ENCODE assay signal across 1 cellular context in genomic region chr15:71749500-71749899, GRCh38.
A peak's percentile ranks its signal among the peaks of the same experiment; 100 is the strongest.
TF ChIP-seq lines count a peak whose summit lies in the region.

No MANE protein-coding gene starts in this region.

TF ChIP-seq in HEK293, 187 proteins besides CTCF, POLR2A, EP300 and RAD21 (continued from another document):
- peak; percentile 72 for TF ChIP-seq ZNF518A (tag by site-specific recombination; conservative IDR thresholded peaks at IDR 0.05; ENCODE audit: low read depth)
- TF ChIP-seq ZNF133 (tag by site-specific recombination; IDR thresholded peaks at IDR 0.05), result no peak
- TF ChIP-seq TRIM28 (IDR thresholded peaks at IDR 0.05; ENCODE audit: borderline replicate concordance, low read length), result no peak
- TF ChIP-seq ZNF404 (tag by site-specific recombination; IDR thresholded peaks at IDR 0.05), result no peak
- no peak for TF ChIP-seq AEBP2 (tag by site-specific recombination; IDR thresholded peaks at IDR 0.05; ENCODE audit: borderline replicate concordance)
- peak; percentile 83 for TF ChIP-seq ZNF426 (tag by site-specific recombination; IDR thresholded peaks at IDR 0.05)
- peak; percentile 33; the same call in 1 of the 2 replicates for TF ChIP-seq ZXDB (tag by site-specific recombination; IDR thresholded peaks at IDR 0.05)
- TF ChIP-seq REST (tag by site-specific recombination; IDR thresholded peaks at IDR 0.05), result peak; percentile 23; the same call in 1 of the 2 replicates
- no peak for TF ChIP-seq ZNF138 (tag by site-specific recombination; IDR thresholded peaks at IDR 0.05; ENCODE audit: borderline replicate concordance)
- TF ChIP-seq ZNF560 (tag by site-specific recombination; IDR thresholded peaks at IDR 0.05; ENCODE audit: borderline replicate concordance), result peak; percentile 34; the same call in 1 of the 2 replicates
- no peak for TF ChIP-seq EGR2 (tag by site-specific recombination; IDR thresholded peaks at IDR 0.05; ENCODE audit: low read depth)
- TF ChIP-seq ZNF747 (tag by site-specific recombination; IDR thresholded peaks at IDR 0.05), result no peak
- TF ChIP-seq ZNF792 (tag by site-specific recombination; IDR thresholded peaks at IDR 0.05), result no peak
- TF ChIP-seq PRDM4 (tag by site-specific recombination; IDR thresholded peaks at IDR 0.05), result no peak
- no peak for TF ChIP-seq ZNF10 (tag by site-specific recombination; IDR thresholded peaks at IDR 0.05)
- peak; percentile 78 for TF ChIP-seq ZNF555 (tag by site-specific recombination; conservative IDR thresholded peaks at IDR 0.05)
- no peak for TF ChIP-seq ZNF645 (tag by site-specific recombination; IDR thresholded peaks at IDR 0.05)
- no peak for TF ChIP-seq RBAK (tag by site-specific recombination; IDR thresholded peaks at IDR 0.05)
- TF ChIP-seq ZBTB8A (tag by site-specific recombination; IDR thresholded peaks at IDR 0.05), result peak; percentile 45
